In the genomic region with DNA sequence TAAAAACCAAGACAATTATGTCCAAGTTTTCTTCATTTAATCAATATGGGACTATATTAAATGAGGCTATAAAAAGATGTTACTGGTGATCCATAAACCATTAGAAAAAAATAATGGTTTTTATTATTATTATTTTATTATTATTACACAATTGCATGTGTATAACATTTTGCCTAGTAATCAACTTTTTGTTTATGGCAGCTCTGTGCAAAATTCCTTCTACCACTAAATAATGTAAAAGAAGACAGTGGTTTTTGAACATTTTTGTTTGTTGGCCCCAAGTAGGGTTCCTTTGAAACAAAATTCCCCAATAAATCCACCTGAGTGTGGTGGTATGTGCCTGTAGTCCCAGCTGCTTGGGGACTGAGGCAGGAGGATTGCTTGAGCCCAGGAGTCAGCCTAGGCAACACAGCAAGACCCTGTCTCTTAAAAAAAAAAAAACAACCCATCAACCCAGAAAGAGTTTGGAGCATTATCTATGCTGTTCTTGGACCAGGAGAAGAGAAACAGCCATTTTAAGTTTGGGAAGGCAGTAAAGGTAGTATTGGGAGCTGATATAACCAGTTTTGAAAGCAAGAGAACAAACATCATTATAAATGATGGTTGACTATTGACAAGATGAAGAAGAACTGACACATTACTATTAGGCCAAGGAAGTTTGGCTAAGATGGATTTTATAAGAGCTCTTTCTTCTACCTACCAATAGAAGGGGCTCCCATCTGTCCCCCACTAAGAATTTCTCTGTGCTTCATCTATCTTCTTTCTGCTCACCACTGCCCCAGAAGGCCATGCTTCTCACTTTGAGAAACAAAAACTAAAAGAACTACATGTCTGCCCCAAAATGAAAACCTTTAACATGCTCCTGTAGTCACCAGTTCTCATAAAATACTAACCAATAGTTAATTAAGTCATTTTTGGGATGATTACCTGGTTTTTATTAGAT, we compare ENCODE assay signal across 12 cellular contexts. TPM values are rescaled to one million over a fixed set of nuclear protein-coding genes. Genes with fewer than 3 reads are reported as not detected.
DNase-seq lines count a peak whose midpoint lies in the region; ATAC-seq, FAIRE-seq and TF ChIP-seq lines count a peak whose summit lies in the region.
"Had no signal": no experiment of that assay in that cellular context is flagged by ENCODE, and none has a peak within 500 bp of the region (broad histone marks: within the 10 kb centered on the region; RNA-seq: fewer than 3 reads in every experiment).

No MANE protein-coding gene starts in this region.

- peaks cover 50% of the 10 kb centered on the region for H3K4me1 ChIP-seq in A549
- peaks cover 66% of the 10 kb centered on the region for H3K4me1 ChIP-seq in Loucy (ENCODE audit: insufficient read depth, low read length, poor library complexity, severe bottlenecking)
- H3K4me1 ChIP-seq in lower lobe of right lung, result no peaks in the 10 kb centered on the region
- H3K4me1 ChIP-seq: Caco-2, suprapubic skin had no signal

- DNase-seq in A549 (ENCODE audit: low read depth in 1 of 2, low spot score in 1 of 2) (peak in 1 of 2 experiments; percentile 30), brain microvascular endothelial cell (no peak), lower lobe of right lung (no peak), HCEC 1CT (no peak), WERI-Rb-1 (no peak)
- DNase-seq: Caco-2, NCI-H2171 treated with DMSO at 0.1 percent for 48 hours had no signal

- H3K79me2 ChIP-seq in Loucy (ENCODE audit: insufficient read depth, low read length), result peaks cover 31% of the 10 kb centered on the region

- ATAC-seq in A549, result peak; percentile 57 to 59; a peak in 3 of 6 replicates
- ATAC-seq in GM18520 (IDR thresholded peaks at IDR 0.05; ENCODE audit: unreplicated experiment), result peak; percentile 29
- ATAC-seq in lower lobe of right lung, result no peak
- no peak for ATAC-seq in HG03342 (IDR thresholded peaks at IDR 0.05; ENCODE audit: unreplicated experiment)

- CTCF ChIA-PET in A549 (lab: Yijun Ruan, JAX), result interaction anchor here (0.6 to 1.4 kb wide), 5 partner anchors 14 to 127 kb away, joined by 3 to 5 read pairs (median 3); no protein-coding TSS in a partner anchor

- no peak for TF ChIP-seq POLR2A in A549 (IDR thresholded peaks at IDR 0.05; ENCODE audit: low read length)

- H3K27ac ChIP-seq in A549, result peak overlapping the region; percentile 84 to 87
- peak overlapping the region; percentile 71 for H3K27ac ChIP-seq in brain microvascular endothelial cell
- H3K27ac ChIP-seq in lower lobe of right lung, result no peak overlapping the region
- no peak overlapping the region for H3K27ac ChIP-seq in WERI-Rb-1
- H3K27ac ChIP-seq: suprapubic skin had no signal

- TF ChIP-seq RAD21 in A549 (conservative IDR thresholded peaks at IDR 0.05 in 1 of 2, IDR thresholded peaks at IDR 0.05 in 1 of 2), result no peak

- no peaks in the 10 kb centered on the region for H3K9me2 ChIP-seq in Loucy (replicated peaks; ENCODE audit: low read depth, low read length)

- H3K9ac ChIP-seq in Loucy (ENCODE audit: low read depth, low read length, poor library complexity, severe bottlenecking), result peak overlapping the region; percentile 73

- H4K20me1 ChIP-seq in Loucy (ENCODE audit: insufficient read depth, low read length, poor library complexity, severe bottlenecking), result no peaks in the 10 kb centered on the region

- TF ChIP-seq CTCF in A549 (IDR thresholded peaks at IDR 0.05) (no peak), Loucy (conservative IDR thresholded peaks at IDR 0.05; ENCODE audit: low read length) (peak; percentile 38), brain microvascular endothelial cell (IDR thresholded peaks at IDR 0.05; ENCODE audit: low read depth, low read length, missing control alignments) (no peak), lower lobe of right lung (IDR thresholded peaks at IDR 0.05) (no peak), WERI-Rb-1 (IDR thresholded peaks at IDR 0.05; ENCODE audit: low read depth, low read length) (no peak)

- FAIRE-seq in A549 (lab: Jason Lieb, UNC), result no peak

- peak overlapping the region; percentile 40 for H3K4me3 ChIP-seq in A549
- peak overlapping the region; percentile 72 for H3K4me3 ChIP-seq in Loucy (ENCODE audit: low read length, poor library complexity, severe bottlenecking)
- peak overlapping the region; percentile 31 for H3K4me3 ChIP-seq in brain microvascular endothelial cell (ENCODE audit: low read depth, low read length)
- H3K4me3 ChIP-seq in lower lobe of right lung, result no peak overlapping the region
- H3K4me3 ChIP-seq in WERI-Rb-1 (ENCODE audit: low read depth, low read length), result no peak overlapping the region
- H3K4me3 ChIP-seq: suprapubic skin had no signal

- POLR2A ChIA-PET in A549 (lab: Yijun Ruan, JAX), result interaction anchor here (0.6 to 5.1 kb wide), 3 partner anchors 13 to 491 kb away, joined by 4 to 55 read pairs (median 8); no protein-coding TSS in a partner anchor

- H3K36me3 ChIP-seq in Loucy (ENCODE audit: insufficient read depth, low read length) (no peaks in the 10 kb centered on the region), brain microvascular endothelial cell (replicated peaks) (peaks cover 8% of the 10 kb centered on the region), lower lobe of right lung (no peaks in the 10 kb centered on the region), WERI-Rb-1 (no peaks in the 10 kb centered on the region)
- H3K36me3 ChIP-seq: suprapubic skin had no signal

- H3K27me3 ChIP-seq in Loucy (ENCODE audit: insufficient read depth, low read length, poor library complexity, severe bottlenecking) (no peaks in the 10 kb centered on the region), brain microvascular endothelial cell (replicated peaks) (no peaks in the 10 kb centered on the region), lower lobe of right lung (ENCODE audit: low read depth) (no peaks in the 10 kb centered on the region), WERI-Rb-1 (ENCODE audit: insufficient read depth, low read depth, severe bottlenecking) (no peaks in the 10 kb centered on the region)
- H3K27me3 ChIP-seq: suprapubic skin had no signal

- in situ Hi-C loops in brain microvascular endothelial cell (cut with HindIII; ENCODE audit: low pct_ligation_motif_present, low sequenced_read_pairs), result no loop called here

- H3F3A ChIP-seq in Loucy (ENCODE audit: low read depth), result peaks cover 18% of the 10 kb centered on the region

- no peak for TF ChIP-seq EP300 in A549 (IDR thresholded peaks at IDR 0.05)

- peak overlapping the region; percentile 78 for H2AFZ ChIP-seq in Loucy (ENCODE audit: low read length)

- H3K4me2 ChIP-seq in A549 (peak overlapping the region; percentile 94), Loucy (ENCODE audit: low read depth, low read length, poor library complexity, severe bottlenecking) (peak overlapping the region; percentile 74)

- intact Hi-C loops in lower lobe of right lung (cut with DNase I), result no loop called here

- no peaks in the 10 kb centered on the region for H3K9me3 ChIP-seq in A549
- H3K9me3 ChIP-seq in Loucy (ENCODE audit: insufficient read depth, low read depth, low read length), result no peaks in the 10 kb centered on the region
- H3K9me3 ChIP-seq in lower lobe of right lung, result no peaks in the 10 kb centered on the region
- H3K9me3 ChIP-seq in WERI-Rb-1 (ENCODE audit: severe bottlenecking), result no peaks in the 10 kb centered on the region
- H3K9me3 ChIP-seq: Caco-2, suprapubic skin had no signal

TF ChIP-seq in A549, 52 proteins besides CTCF, POLR2A, EP300 and RAD21:
- TF ChIP-seq PHF8 (IDR thresholded peaks at IDR 0.05; ENCODE audit: borderline replicate concordance, low read depth), result no peak
- TF ChIP-seq HMGXB4 (CRISPR knock-in tag; IDR thresholded peaks at IDR 0.05; ENCODE audit: borderline replicate concordance), result no peak
- TF ChIP-seq, protein P1, sequence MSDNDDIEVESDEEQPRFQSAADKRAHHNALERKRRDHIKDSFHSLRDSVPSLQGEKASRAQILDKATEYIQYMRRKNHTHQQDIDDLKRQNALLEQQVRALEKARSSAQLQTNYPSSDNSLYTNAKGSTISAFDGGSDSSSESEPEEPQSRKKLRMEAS (IDR thresholded peaks at IDR 0.05), result no peak
- no peak for TF ChIP-seq HDAC2 (IDR thresholded peaks at IDR 0.05)
- TF ChIP-seq MAFK (IDR thresholded peaks at IDR 0.05; ENCODE audit: partially characterized antibody), result peak; percentile 63
- TF ChIP-seq JUN (IDR thresholded peaks at IDR 0.05), result no peak

RNA-seq across cellular contexts. Expression of gene TMEM156, which starts 2.2 kb away (rescaled TPM):
- polyA plus RNA-seq in A549 (2011; rRNA removed), result 38.5 and 45.1 TPM in 2 replicates
- 5.4 TPM in 2 replicates for polyA plus RNA-seq in A549 (2012; cell fraction: cytosol; rRNA removed)
- 1.1 and 1.9 TPM in 2 replicates for polyA plus RNA-seq in A549 (2012; cell fraction: nucleus; rRNA removed)
- 9.2 to 10.9 TPM (median 10.4 TPM) in 3 replicates for polyA plus RNA-seq in A549 (2017; fragmentation: RNase III; extraction: RNeasy Plus Mini Kit Qiagen cat#74134 plus additional on column Dnase treatment)
- 4.4 and 5.7 TPM in 2 replicates for polyA minus RNA-seq in A549 (2011; rRNA and poly(A)+ RNA removed)
- 0.62 TPM for total RNA-seq in lower lobe of right lung
- total RNA-seq: Caco-2, renal cortical epithelial cell, suprapubic skin had no signal

RNA-seq across cellular contexts. Expression of gene KLHL5, which starts 32.0 kb away (rescaled TPM):
- 98.6 and 108 TPM in 2 replicates for polyA plus RNA-seq in A549 (2011; rRNA removed)
- 30.1 and 34.1 TPM in 2 replicates for polyA plus RNA-seq in A549 (2012; cell fraction: cytosol; rRNA removed)
- polyA plus RNA-seq in A549 (2012; cell fraction: nucleus; rRNA removed), result 7.9 and 14.7 TPM in 2 replicates
- polyA plus RNA-seq in A549 (2017; fragmentation: RNase III; extraction: RNeasy Plus Mini Kit Qiagen cat#74134 plus additional on column Dnase treatment), result 51.9 to 63.2 TPM (median 62.4 TPM) in 3 replicates
- 93.3 and 111 TPM in 2 replicates for polyA minus RNA-seq in A549 (2011; rRNA and poly(A)+ RNA removed)
- 28.8 TPM for total RNA-seq in lower lobe of right lung

Comparison
In these comparisons a context has a peak if more than half of its experiments do, and no peak if none do; other contexts are left out.
1. ATAC-seq: peak in A549 (2 of 2) and GM18520 (single experiment); none in lower lobe of right lung (0 of 2) and HG03342 (single experiment).
2. H3K27ac ChIP-seq: peak in A549 (2 of 2) and brain microvascular endothelial cell (single experiment); none in lower lobe of right lung (single experiment) and WERI-Rb-1 (single experiment).
3. H3K4me3 ChIP-seq: peak in A549 (single experiment), Loucy (single experiment) and brain microvascular endothelial cell (single experiment); none in lower lobe of right lung (single experiment) and WERI-Rb-1 (single experiment).